ENCODE assay signal across 20 cellular contexts in genomic region chr17:45645330-45645729, GRCh38.
DNase-seq lines count a peak whose midpoint lies in the region; ATAC-seq, FAIRE-seq and TF ChIP-seq lines count a peak whose summit lies in the region.
"Had no signal": no experiment of that assay in that cellular context is flagged by ENCODE, and none has a peak within 500 bp of the region (broad histone marks: within the 10 kb centered on the region; RNA-seq: fewer than 3 reads in every experiment).

No MANE protein-coding gene starts in this region.

- H4K20me1 ChIP-seq in BLaER1: peaks cover 65% of the 10 kb centered on the region

- peak; percentile 95 for FAIRE-seq in D721Med (lab: Jason Lieb, UNC)
- FAIRE-seq: A204.1, GM12891, GM18507 had no signal

- DNase-seq in D721Med (ENCODE audit: insufficient read length, low spot score): peak; percentile 63
- peak; percentile 24 to 42 for DNase-seq in NCI-H526 (lab: John Stamatoyannopoulos, UW)
- peak; percentile 99 for DNase-seq in NCI-H82 treated with DMSO at 0.1 percent for 48 hours (lab: John Stamatoyannopoulos, UW; ENCODE audit: unreplicated experiment)
- no peak for DNase-seq in T1000 (lab: John Stamatoyannopoulos, UW)
- DNase-seq in OCI-M2 (lab: John Stamatoyannopoulos, UW; ENCODE audit: unreplicated experiment): no peak
- no peak for DNase-seq in stimulated activated CD4-positive, alpha-beta T cell treated with anti-CD3 and anti-CD28 coated beads, Interleukin-4, amount 100 ng/mL, for 1 hour
- DNase-seq: C1 segment of cervical spinal cord; CD4-positive, alpha-beta memory T cell; COR-L47; DMS79 treated with DMSO at 0.1 percent for 48 hours; GF-D8; H9 had no signal

- peak overlapping the region; percentile 77 for H3K4me2 ChIP-seq in BLaER1
- H3K4me2 ChIP-seq: GM23338 had no signal

- no peak for TF ChIP-seq CTCF in D721Med (IDR thresholded peaks at IDR 0.05; ENCODE audit: insufficient read depth, missing control alignments)

- H3K27ac ChIP-seq in BLaER1: no peak overlapping the region
- H3K27ac ChIP-seq: 22Rv1 had no signal

- H3K4me1 ChIP-seq in BLaER1: peaks cover 33% of the 10 kb centered on the region

- H3K36me3 ChIP-seq in BLaER1: no peaks in the 10 kb centered on the region

- ATAC-seq in HG03196 (IDR thresholded peaks at IDR 0.05; ENCODE audit: unreplicated experiment): no peak
- ATAC-seq: GM23338, HCT116 had no signal

- no peaks in the 10 kb centered on the region for H3K9me3 ChIP-seq in BLaER1

- no peak overlapping the region for H3K9ac ChIP-seq in BLaER1

- H3K4me3 ChIP-seq in BLaER1: no peak overlapping the region
- H3K4me3 ChIP-seq: GM23338 had no signal

- no peaks in the 10 kb centered on the region for H3K27me3 ChIP-seq in BLaER1

Comparison
In these comparisons a context has a peak if more than half of its experiments do, and no peak if none do; other contexts are left out.
1. DNase-seq: peak in D721Med (single experiment), NCI-H526 (2 of 2) and NCI-H82 treated with DMSO at 0.1 percent for 48 hours (single experiment); none in T1000 (single experiment), OCI-M2 (single experiment) and stimulated activated CD4-positive, alpha-beta T cell treated with anti-CD3 and anti-CD28 coated beads, Interleukin-4, amount 100 ng/mL, for 1 hour (single experiment).